34 cellular contexts compared by ENCODE assay signal in the genomic region with DNA sequence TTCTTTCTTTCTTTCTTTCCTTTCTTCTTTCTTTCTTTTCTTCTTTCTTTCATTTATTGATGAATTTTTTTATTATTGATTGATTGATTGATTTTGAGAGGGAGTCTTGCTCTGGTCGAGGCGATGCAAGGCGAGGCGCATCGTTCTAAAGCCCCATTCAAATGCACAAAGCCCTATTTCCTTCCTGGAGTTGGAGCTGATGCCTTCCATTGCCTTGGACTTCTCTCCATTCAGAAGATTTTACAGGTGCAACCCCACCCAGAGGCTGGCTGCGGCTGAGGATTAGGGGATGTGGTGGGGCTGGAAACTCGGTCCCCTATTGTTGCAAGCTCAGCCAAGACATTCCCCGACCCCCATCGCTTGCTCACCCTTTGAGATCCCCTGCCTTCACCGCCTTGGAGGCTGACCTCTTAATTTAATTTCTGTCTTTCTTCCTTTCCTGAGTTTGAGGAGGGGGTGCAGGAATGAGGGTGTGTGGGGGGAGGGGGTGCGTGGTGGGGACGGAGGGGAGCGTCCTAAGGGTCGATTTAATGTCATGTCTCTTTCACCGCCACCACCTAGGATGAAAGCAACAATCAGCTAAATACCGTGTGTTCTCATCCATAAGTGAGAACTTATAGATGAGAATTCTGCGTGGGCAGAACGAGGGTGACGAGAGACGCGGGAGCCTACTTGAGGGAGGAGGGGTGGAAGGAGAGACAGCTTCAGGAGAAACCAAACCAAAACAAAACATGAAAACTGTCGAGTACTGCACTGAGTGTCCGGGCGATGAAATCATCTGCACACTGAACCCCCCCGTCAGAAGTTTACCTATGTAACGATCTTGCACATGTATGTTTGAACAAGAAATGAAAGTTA.
"Had no signal": no experiment of that assay in that cellular context is flagged by ENCODE, and none has a peak within 500 bp of the region (broad histone marks: within the 10 kb centered on the region; RNA-seq: fewer than 3 reads in every experiment).

No MANE protein-coding gene starts in this region.

- ATAC-seq: activated CD8-positive, alpha-beta memory T cell treated with anti-CD3 and anti-CD28 coated beads, Interleukin-2, amount 10 ng/mL, durations not matched to agents 7 days and 5 days; activated T-cell treated with anti-CD3 and anti-CD28 coated beads, Interleukin-2, amount 50 U/mL, for 72 hours; activated T-helper 17 cell treated with anti-CD3 and anti-CD28 coated beads, Interleukin-2, amount 50 U/mL, for 72 hours; K562; PC-3; Right ventricle myocardium inferior had no signal

- DNase-seq: activated CD4-positive, alpha-beta memory T cell treated with anti-CD3 and anti-CD28 coated beads, Interleukin-2, amount 10 ng/mL, durations not matched to agents 7 days and 5 days; activated CD4-positive, alpha-beta T cell treated with anti-CD3 and anti-CD28 coated beads for 1 hour; activated CD4-positive, alpha-beta T cell treated with anti-CD3 and anti-CD28 coated beads for 48 hours; activated CD4-positive, CD25-positive, alpha-beta regulatory T cell; activated CD8-positive, alpha-beta memory T cell treated with anti-CD3 and anti-CD28 coated beads for 24 hours; activated CD8-positive, alpha-beta memory T cell treated with anti-CD3 and anti-CD28 coated beads, Interleukin-2, amount 10 ng/mL, durations not matched to agents 7 days and 5 days; activated CD8-positive, alpha-beta memory T cell treated with anti-CD3 and anti-CD28 coated beads, Interleukin-2, amount 50 U/mL, for 48 hours; activated gamma-delta T cell; activated naive CD4-positive, alpha-beta T cell treated with Interleukin-2 at 50 U/mL for 16 hours; activated naive CD8-positive, alpha-beta T cell treated with anti-CD3 and anti-CD28 coated beads, Interleukin-2, amount 10 ng/mL, durations not matched to agents 7 days and 5 days; activated T-cell treated with anti-CD3 and anti-CD28 coated beads, Interleukin-2, amount 50 U/mL, for 72 hours; amygdala; NCI-H1105; NCI-H1417 treated with DMSO at 0.1 percent for 48 hours; NCI-H187 treated with DMSO at 0.1 percent for 48 hours; NCI-H2081; NCI-H345; NCI-H526; NCI-H748 treated with DMSO at 0.1 percent for 48 hours; NK-92 treated with Interleukin-12 subunit alpha and Interleukin-12 subunit beta, amount 100 ng/mL, for 24 hours; PC-3; Peyer's patch; RPMI8226; SIG-M5; SW 1271; T-helper 1 cell; T-helper 2 cell; T-helper 9 cell; WERI-Rb-1 had no signal

- H3K27me3 ChIP-seq: ascending aorta, cardiac muscle cell, Peyer's patch had no signal

- H3K36me3 ChIP-seq: ascending aorta, cardiac muscle cell, Peyer's patch, WERI-Rb-1 had no signal

- H3K4me1 ChIP-seq: ascending aorta, Peyer's patch had no signal

- H3K4me3 ChIP-seq: ascending aorta, cardiac muscle cell, K562, Peyer's patch had no signal

- H3K27ac ChIP-seq: ascending aorta, cardiac muscle cell, Peyer's patch, WERI-Rb-1 had no signal
